Comparison of ENCODE assay signal across 8 cellular contexts in the genomic region with DNA sequence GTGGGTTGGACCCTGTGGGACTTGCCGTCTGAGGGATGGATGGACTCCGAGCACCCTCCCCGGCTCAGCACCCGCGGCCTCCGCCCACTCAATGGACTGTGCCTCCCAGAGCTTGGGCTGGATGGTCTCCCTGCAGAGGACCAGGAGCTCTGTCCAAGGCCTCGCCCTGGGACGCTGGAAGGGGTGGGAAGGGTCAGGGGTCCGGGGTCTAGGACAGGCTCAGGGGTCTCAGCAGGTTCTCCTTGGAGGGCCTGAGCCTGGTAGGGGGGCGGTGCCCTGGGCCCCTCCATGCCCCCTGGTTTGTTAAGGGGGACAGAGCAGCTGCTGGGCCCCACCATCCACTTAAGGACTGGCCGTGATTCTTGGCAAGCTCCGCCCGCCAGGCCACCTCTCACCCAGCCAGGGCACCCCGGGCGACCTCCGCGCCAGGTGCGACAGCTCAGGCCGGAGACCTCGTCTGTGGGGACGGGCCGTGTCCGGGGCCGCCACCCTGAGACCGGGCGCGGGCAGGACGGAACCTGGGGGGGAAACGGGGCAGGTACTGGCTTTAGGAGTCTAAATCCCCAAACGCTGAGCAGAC. TPM values are rescaled to one million over a fixed set of nuclear protein-coding genes. Genes with fewer than 3 reads are reported as not detected.
DNase-seq lines count a peak whose midpoint lies in the region; ATAC-seq and TF ChIP-seq lines count a peak whose summit lies in the region.

No MANE protein-coding gene starts in this region.

- intact Hi-C loops in CD4-positive, alpha-beta memory T cell (cut with micrococcal nuclease), result loop anchor here (1.0 to 2.0 kb wide), 2 partner anchors 8 to 29 kb away; a partner anchor contains a TSS
- intact Hi-C loops in activated T-helper 1 cell treated with anti-CD3 and anti-CD28 coated beads, Interleukin-12 subunit alpha, Interleukin-12 subunit beta, Interleukin-2, Interleukin-4 antibody, amounts not matched to agents 30 ng/mL and 10 ng/mL and 1 ng/mL, durations not matched to agents 14 hours and 24 hours and 36 hours (cut with micrococcal nuclease), result loop anchor here (2.0 to 10.0 kb wide), 4 partner anchors 25 to 1323 kb away; a partner anchor contains a TSS
- intact Hi-C loops in left ventricle myocardium superior (cut with micrococcal nuclease), result no loop called here
- intact Hi-C loops in gastrocnemius medialis (cut with DNase I; ENCODE audit: low total_unique reads), result loop anchor here (2.0 to 5.0 kb wide), 2 partner anchors 29 to 1120 kb away; a partner anchor contains a TSS

- peaks cover 0 to 13% of the 10 kb centered on the region in 2 donors for H3K36me3 Mint-ChIP-seq in CD4-positive, alpha-beta memory T cell
- H3K36me3 Mint-ChIP-seq in activated T-helper 1 cell treated with anti-CD3 and anti-CD28 coated beads, Interleukin-12 subunit alpha, Interleukin-12 subunit beta, Interleukin-2, Interleukin-4 antibody, amounts not matched to agents 30 ng/mL and 10 ng/mL and 1 ng/mL, durations not matched to agents 14 hours and 24 hours and 36 hours (ENCODE audit: low read depth), result peaks cover 15% of the 10 kb centered on the region

- no peaks in the 10 kb centered on the region for H3K9me3 Mint-ChIP-seq in CD4-positive, alpha-beta memory T cell
- H3K9me3 Mint-ChIP-seq in activated T-helper 1 cell treated with anti-CD3 and anti-CD28 coated beads, Interleukin-12 subunit alpha, Interleukin-12 subunit beta, Interleukin-2, Interleukin-4 antibody, amounts not matched to agents 30 ng/mL and 10 ng/mL and 1 ng/mL, durations not matched to agents 14 hours and 24 hours and 36 hours, result no peaks in the 10 kb centered on the region

- peak overlapping the region; percentile 80 for H3K27ac ChIP-seq in CD4-positive, alpha-beta memory T cell (ENCODE audit: low read depth, low read length)
- H3K27ac ChIP-seq in gastrocnemius medialis, result peak overlapping the region; percentile 84 to 94 (median 90)

- ATAC-seq in GM19452 (IDR thresholded peaks at IDR 0.05; ENCODE audit: unreplicated experiment) (peak; percentile 10), HG03521 (IDR thresholded peaks at IDR 0.05; ENCODE audit: unreplicated experiment) (peak; percentile 6), left ventricle myocardium superior (peak; percentile 22), gastrocnemius medialis (peak; percentile 11 to 22)

- POLR2A ChIA-PET in CD4-positive, alpha-beta memory T cell (lab: Charles Lee; ENCODE audit: partially characterized antibody), result interaction anchor here (0.8 to 3.9 kb wide), 8 partner anchors 9 to 420 kb away, joined by 3 to 22 read pairs (median 8); a partner anchor contains a TSS

- H3K27me3 Mint-ChIP-seq in CD4-positive, alpha-beta memory T cell, result peaks cover 1 to 2% of the 10 kb centered on the region in 2 donors
- peaks cover 8% of the 10 kb centered on the region for H3K27me3 Mint-ChIP-seq in activated T-helper 1 cell treated with anti-CD3 and anti-CD28 coated beads, Interleukin-12 subunit alpha, Interleukin-12 subunit beta, Interleukin-2, Interleukin-4 antibody, amounts not matched to agents 30 ng/mL and 10 ng/mL and 1 ng/mL, durations not matched to agents 14 hours and 24 hours and 36 hours (ENCODE audit: insufficient read depth)

- peak overlapping the region; percentile 79 to 85 (median 82) for H3K4me3 Mint-ChIP-seq in CD4-positive, alpha-beta memory T cell
- H3K4me3 Mint-ChIP-seq in activated T-helper 1 cell treated with anti-CD3 and anti-CD28 coated beads, Interleukin-12 subunit alpha, Interleukin-12 subunit beta, Interleukin-2, Interleukin-4 antibody, amounts not matched to agents 30 ng/mL and 10 ng/mL and 1 ng/mL, durations not matched to agents 14 hours and 24 hours and 36 hours, result peak overlapping the region; percentile 83

- no peak for DNase-seq in CD4-positive, alpha-beta memory T cell
- no peak for DNase-seq in activated T-helper 1 cell treated with anti-CD3 and anti-CD28 coated beads, Interleukin-12 subunit alpha, Interleukin-12 subunit beta, Interleukin-2, Interleukin-4 antibody, amounts not matched to agents 30 ng/mL and 10 ng/mL and 1 ng/mL, durations not matched to agents 14 hours and 24 hours and 36 hours (ENCODE audit: low spot score)
- DNase-seq in left ventricle myocardium superior, result peak; percentile 50
- peak in 1 of 2 donors; percentile 34 for DNase-seq in gastrocnemius medialis
- no peak for DNase-seq in NCI-H2171 treated with DMSO at 0.1 percent for 48 hours (lab: John Stamatoyannopoulos, UW)
- DNase-seq in SKM-1 treated with dmso at 0.1 percent for 144 hours (lab: John Stamatoyannopoulos, UW; ENCODE audit: unreplicated experiment), result no peak

- CTCF ChIA-PET in CD4-positive, alpha-beta memory T cell (lab: Charles Lee; ENCODE audit: partially characterized antibody), result interaction anchor here (1.2 kb wide), 1 partner anchor 25 kb away, joined by 6 read pairs; no protein-coding TSS in a partner anchor

- in situ Hi-C loops in gastrocnemius medialis (cut with MboI; ENCODE audit: low sequenced_read_pairs in 4 of 4), result no loop called here

- H3K27ac Mint-ChIP-seq in CD4-positive, alpha-beta memory T cell, result peak overlapping the region; percentile 86 to 92 (median 91)
- H3K27ac Mint-ChIP-seq in activated T-helper 1 cell treated with anti-CD3 and anti-CD28 coated beads, Interleukin-12 subunit alpha, Interleukin-12 subunit beta, Interleukin-2, Interleukin-4 antibody, amounts not matched to agents 30 ng/mL and 10 ng/mL and 1 ng/mL, durations not matched to agents 14 hours and 24 hours and 36 hours, result peak overlapping the region; percentile 74

- H3K4me1 ChIP-seq in CD4-positive, alpha-beta memory T cell (ENCODE audit: insufficient read depth, low read length), result peaks cover 30% of the 10 kb centered on the region
- H3K4me1 ChIP-seq in gastrocnemius medialis, result peaks cover 11 to 24% of the 10 kb centered on the region in 2 donors

- no peaks in the 10 kb centered on the region for H3K9me3 ChIP-seq in CD4-positive, alpha-beta memory T cell (ENCODE audit: control insufficient read depth in 1 of 2, low read length in 2 of 2)
- no peaks in the 10 kb centered on the region for H3K9me3 ChIP-seq in gastrocnemius medialis

- peaks cover 6 to 20% (median 15%) of the 10 kb centered on the region in 4 donors for H3K4me1 Mint-ChIP-seq in CD4-positive, alpha-beta memory T cell
- peaks cover 6% of the 10 kb centered on the region for H3K4me1 Mint-ChIP-seq in activated T-helper 1 cell treated with anti-CD3 and anti-CD28 coated beads, Interleukin-12 subunit alpha, Interleukin-12 subunit beta, Interleukin-2, Interleukin-4 antibody, amounts not matched to agents 30 ng/mL and 10 ng/mL and 1 ng/mL, durations not matched to agents 14 hours and 24 hours and 36 hours (ENCODE audit: low read depth)

- H3K4me3 ChIP-seq in CD4-positive, alpha-beta memory T cell (ENCODE audit: low read length in 2 of 2), result peak overlapping the region; percentile 50 to 63
- H3K4me3 ChIP-seq in gastrocnemius medialis, result peak overlapping the region; percentile 74 to 92 (median 85)

- H3K36me3 ChIP-seq in CD4-positive, alpha-beta memory T cell (ENCODE audit: insufficient read depth, low read length), result no peaks in the 10 kb centered on the region
- H3K36me3 ChIP-seq in gastrocnemius medialis, result peaks cover 0 to 2% of the 10 kb centered on the region in 2 donors

- no peak for TF ChIP-seq POLR2A in gastrocnemius medialis (IDR thresholded peaks at IDR 0.05)

- TF ChIP-seq CTCF in gastrocnemius medialis (IDR thresholded peaks at IDR 0.05 in 4 of 5, conservative IDR thresholded peaks at IDR 0.05 in 1 of 5), result no peak

- no peaks in the 10 kb centered on the region for H3K27me3 ChIP-seq in CD4-positive, alpha-beta memory T cell (ENCODE audit: insufficient read depth, low read length)
- H3K27me3 ChIP-seq in gastrocnemius medialis, result peaks cover 21 to 27% (median 25%) of the 10 kb centered on the region in 3 donors

RNA-seq across cellular contexts. Expression of a gene that starts 29.2 kb away (rescaled TPM):
- total RNA-seq in CD4-positive, alpha-beta memory T cell, result 10 to 100 TPM; 83.0 to 96.1 TPM
- 10 to 100 TPM; 32.0 to 42.8 TPM for polyA plus RNA-seq in CD4-positive, alpha-beta memory T cell
- total RNA-seq in activated T-helper 1 cell treated with anti-CD3 and anti-CD28 coated beads, Interleukin-12 subunit alpha, Interleukin-12 subunit beta, Interleukin-2, Interleukin-4 antibody, amounts not matched to agents 30 ng/mL and 10 ng/mL and 1 ng/mL, durations not matched to agents 14 hours and 24 hours and 36 hours, result 59.6 and 62.0 TPM in 2 replicates
- total RNA-seq in left ventricle myocardium superior (49.1 TPM), gastrocnemius medialis (10 to 100 TPM; 44.3 to 81.7 (median 54.0) TPM)

RNA-seq across cellular contexts. Expression of a gene that starts 52.1 kb away (rescaled TPM):
- 1 to 10 TPM; 2.8 to 3.1 TPM for total RNA-seq in CD4-positive, alpha-beta memory T cell
- polyA plus RNA-seq in CD4-positive, alpha-beta memory T cell, result 1 to 10 TPM; 2.2 to 2.8 TPM
- 2.3 and 3.0 TPM in 2 replicates for total RNA-seq in activated T-helper 1 cell treated with anti-CD3 and anti-CD28 coated beads, Interleukin-12 subunit alpha, Interleukin-12 subunit beta, Interleukin-2, Interleukin-4 antibody, amounts not matched to agents 30 ng/mL and 10 ng/mL and 1 ng/mL, durations not matched to agents 14 hours and 24 hours and 36 hours
- total RNA-seq in left ventricle myocardium superior, result 1.3 TPM
- 1 to 10 TPM; 1.7 to 4.5 (median 2.9) TPM for total RNA-seq in gastrocnemius medialis
